8 cellular contexts compared by ENCODE assay signal in the genomic region with DNA sequence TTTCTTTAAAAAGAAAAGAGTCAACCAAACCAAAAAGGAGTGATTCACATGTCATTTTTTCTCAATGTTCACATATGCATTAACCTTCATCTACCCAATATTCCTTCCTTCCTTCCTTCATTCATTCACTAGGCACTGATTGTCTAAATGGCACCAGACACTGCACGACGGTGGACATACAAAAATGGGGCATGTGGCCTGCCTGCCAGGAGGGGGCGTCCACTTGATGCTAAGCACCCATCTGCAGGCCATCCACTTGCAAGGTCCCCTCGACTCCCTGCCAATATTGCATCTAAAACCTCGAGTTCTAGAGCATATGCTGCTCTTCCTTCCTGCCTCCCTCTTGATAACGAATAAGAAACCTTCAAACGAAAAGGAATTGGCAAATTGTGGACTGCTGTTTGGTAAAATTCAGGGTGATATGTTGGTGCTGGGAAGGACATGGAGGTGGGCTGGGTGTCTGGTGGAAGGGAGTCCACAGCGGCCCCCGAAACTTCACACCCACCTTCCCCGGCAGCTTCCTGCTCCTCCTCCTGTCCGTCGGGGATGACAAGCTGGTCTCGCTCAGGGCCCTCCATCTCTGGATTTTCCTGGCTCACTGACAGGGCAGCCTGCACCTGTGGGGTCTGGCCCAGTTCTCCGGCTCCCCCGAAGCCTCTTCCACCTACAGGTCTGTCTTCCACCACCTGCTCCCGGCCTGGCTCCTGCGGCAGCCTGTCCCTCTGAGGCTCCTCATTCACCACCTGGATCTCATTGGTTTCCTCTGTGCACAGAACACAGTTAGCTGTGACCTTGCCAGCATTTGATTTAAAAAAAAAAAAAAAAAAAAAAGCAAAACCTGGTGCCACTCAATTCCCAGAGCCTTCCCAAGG.
DNase-seq lines count a peak whose midpoint lies in the region; ATAC-seq and TF ChIP-seq lines count a peak whose summit lies in the region.

No MANE protein-coding gene starts in this region.

- H3K27me3 Mint-ChIP-seq in brain = peaks cover 3% of the 10 kb centered on the region
- no peaks in the 10 kb centered on the region for H3K27me3 Mint-ChIP-seq in neural crest cell (ENCODE audit: low read depth)

- no peaks in the 10 kb centered on the region for H3K9me3 ChIP-seq in A673 (ENCODE audit: low read depth, low read length, poor library complexity, severe bottlenecking)

- H3K4me1 Mint-ChIP-seq in brain (no peaks in the 10 kb centered on the region), neural crest cell (no peaks in the 10 kb centered on the region)

- no peaks in the 10 kb centered on the region for H3K4me1 ChIP-seq in A673 (ENCODE audit: insufficient read depth, low read length, poor library complexity, severe bottlenecking)

- no TSS peak for BruUV-seq in A673 (replicated peaks; lab: Mats Ljungman, UMichigan)

- H3K4me3 ChIP-seq in A673 (ENCODE audit: low read depth, low read length, poor library complexity, severe bottlenecking) = no peak overlapping the region
- no peak overlapping the region for H3K4me3 ChIP-seq in GM12865 (ENCODE audit: low read depth, low read length)

- POLR2A ChIA-PET in A673 (lab: Charles Lee; ENCODE audit: low non-redundant PET) = no interaction called here

- H3K36me3 ChIP-seq in A673 (ENCODE audit: insufficient read depth, low read length, poor library complexity, severe bottlenecking) = peaks cover 27% of the 10 kb centered on the region

- no peak overlapping the region for H3K27ac ChIP-seq in A673 (ENCODE audit: low read depth, low read length, poor library complexity, severe bottlenecking)

- H3K4me3 Mint-ChIP-seq in brain (no peak overlapping the region), neural crest cell (no peak overlapping the region)

- H3K36me3 Mint-ChIP-seq in brain (peaks cover 95% of the 10 kb centered on the region), neural crest cell (ENCODE audit: low read depth) (peaks cover 41% of the 10 kb centered on the region)

- H3K27ac Mint-ChIP-seq in brain = peak overlapping the region in 4 of 5 experiments; percentile 14 to 57 (median 24)
- H3K27ac Mint-ChIP-seq in neural crest cell (ENCODE audit: unreplicated experiment) = no peak overlapping the region

- intact Hi-C loops in A673 (cut with micrococcal nuclease; ENCODE audit: unreplicated experiment) = loop anchor here (10.0 kb wide), 1 partner anchor 200 kb away; no protein-coding TSS in a partner anchor

- DNase-seq in A673 (ENCODE audit: low spot score) (peak; percentile 71), GM12865 (ENCODE audit: low read depth) (peak; percentile 68), NCI-H2107 treated with DMSO at 0.1 percent for 48 hours (lab: John Stamatoyannopoulos, UW; ENCODE audit: unreplicated experiment) (peak; percentile 29), neural crest cell (ENCODE audit: low read depth, low spot score) (peak; percentile 29)
- no peak for DNase-seq in stimulated activated naive CD4-positive, alpha-beta T cell treated with Interleukin-2 at 50 U/mL for 16 hours (lab: John Stamatoyannopoulos, UW)
- no peak for DNase-seq in stimulated activated naive CD4-positive, alpha-beta T cell (lab: John Stamatoyannopoulos, UW)

- CTCF ChIA-PET in A673 (lab: Charles Lee) = no interaction called here

- no peak for ATAC-seq in GM19452 (IDR thresholded peaks at IDR 0.05; ENCODE audit: unreplicated experiment)

- H3K9me3 Mint-ChIP-seq in brain (no peaks in the 10 kb centered on the region), neural crest cell (no peaks in the 10 kb centered on the region)

- no peaks in the 10 kb centered on the region for H3K27me3 ChIP-seq in A673 (replicated peaks; ENCODE audit: insufficient read depth, low read depth, low read length, poor library complexity)

- TF ChIP-seq CTCF in A673 (conservative IDR thresholded peaks at IDR 0.05; ENCODE audit: low read depth, low read length) (peak; percentile 82), GM12865 (IDR thresholded peaks at IDR 0.05; ENCODE audit: insufficient read depth, low read depth, low read length, missing control alignments) (peak; percentile 53), brain (conservative IDR thresholded peaks at IDR 0.05) (peak; percentile 33 to 67), neural crest cell (conservative IDR thresholded peaks at IDR 0.05) (peak; percentile 64)

Comparison
In these comparisons a context has a peak if more than half of its experiments do, and no peak if none do; other contexts are left out.
1. DNase-seq: peak in A673 (single experiment), GM12865 (single experiment), NCI-H2107 treated with DMSO at 0.1 percent for 48 hours (single experiment) and neural crest cell (single experiment); none in stimulated activated naive CD4-positive, alpha-beta T cell treated with Interleukin-2 at 50 U/mL for 16 hours (single experiment) and stimulated activated naive CD4-positive, alpha-beta T cell (0 of 6).
2. Peak in every context shown above with its lines, with median percentiles within 50 percentile points of each other: CTCF ChIP-seq.